8 cellular contexts compared by ENCODE assay signal in genomic region chr2:219642465-219643083, GRCh38. TPM values are rescaled to one million over a fixed set of nuclear protein-coding genes. Genes with fewer than 3 reads are reported as not detected.
DNase-seq lines count a peak whose midpoint lies in the region; ATAC-seq, FAIRE-seq and TF ChIP-seq lines count a peak whose summit lies in the region.

No MANE protein-coding gene starts in this region.

- peak; percentile 99 for TF ChIP-seq CTCF in WI38 (IDR thresholded peaks at IDR 0.05; ENCODE audit: low read depth, low read length)
- TF ChIP-seq CTCF in bronchial epithelial cell (IDR thresholded peaks at IDR 0.05; ENCODE audit: insufficient read depth, low read length, severe bottlenecking) = peak; percentile 100

- peaks cover 1% of the 10 kb centered on the region for H3K36me3 ChIP-seq in bronchial epithelial cell (ENCODE audit: control insufficient read depth, insufficient read depth, low read length)

- peak; percentile 98 for ATAC-seq in HG03342 (IDR thresholded peaks at IDR 0.05; ENCODE audit: unreplicated experiment)

- FAIRE-seq in bronchial epithelial cell (lab: Jason Lieb, UNC) = peak; percentile 98

- no peak overlapping the region for H3K4me3 ChIP-seq in WI38 (ENCODE audit: low read depth, low read length)
- H3K4me3 ChIP-seq in bronchial epithelial cell (ENCODE audit: low read depth, low read length) = no peak overlapping the region

- no peaks in the 10 kb centered on the region for H3K27me3 ChIP-seq in bronchial epithelial cell (ENCODE audit: control insufficient read depth, insufficient read depth, low read length)

- DNase-seq in C1 segment of cervical spinal cord (lab: John Stamatoyannopoulos, UW) = peak; percentile 42 to 91 (median 82)
- DNase-seq in GM19238 (ENCODE audit: insufficient read length, low spot score) = peak; percentile 94
- DNase-seq in NCI-H345 (lab: John Stamatoyannopoulos, UW) = peak; percentile 94
- DNase-seq in bronchial epithelial cell (ENCODE audit: low read depth) = peak; percentile 89
- peak; percentile 97 for DNase-seq in islet precursor cell
- peak; percentile 63 to 85 (median 76) for DNase-seq in stimulated activated CD4-positive, alpha-beta T cell treated with anti-CD3 and anti-CD28 coated beads, Interleukin-1b, Interleukin-23, amount 100 ng/mL, for 24 hours (ENCODE audit: low read depth in 4 of 4, low spot score in 1 of 4)

RNA-seq across cellular contexts. Expression of gene SLC4A3, which starts 15.1 kb away (rescaled TPM):
- total RNA-seq in bronchial epithelial cell = 1.6 and 3.6 TPM in 2 replicates

RNA-seq across cellular contexts. Expression of gene STK11IP, which starts 44.9 kb away (rescaled TPM):
- total RNA-seq in bronchial epithelial cell = 11.3 and 16.9 TPM in 2 replicates
